ENCODE assay signal across 19 cellular contexts in genomic region chr3:10438902-10439610, GRCh38.
"Had no signal": no experiment of that assay in that cellular context is flagged by ENCODE, and none has a peak within 500 bp of the region (broad histone marks: within the 10 kb centered on the region; RNA-seq: fewer than 3 reads in every experiment).

No MANE protein-coding gene starts in this region.

- H3K9me3 ChIP-seq: gastroesophageal sphincter, heart right ventricle, left lung, prostate gland, sigmoid colon, thyroid gland had no signal

- H3K36me3 ChIP-seq: gastroesophageal sphincter, heart right ventricle, left lung, prostate gland, sigmoid colon, thyroid gland had no signal

- H3K27me3 Mint-ChIP-seq: activated CD4-positive, alpha-beta T cell treated with anti-CD3 and anti-CD28 coated beads, Interleukin-2, amount 10 ng/mL, durations not matched to agents 7 days and 5 days; activated naive CD8-positive, alpha-beta T cell treated with anti-CD3 and anti-CD28 coated beads, Interleukin-2, amount 50 U/mL, for 24 hours had no signal

- H3K4me3 ChIP-seq: dorsolateral prefrontal cortex, gastroesophageal sphincter, heart right ventricle, left lung, prostate gland, sigmoid colon, thyroid gland had no signal

- H3K4me3 Mint-ChIP-seq: activated CD4-positive, alpha-beta T cell treated with anti-CD3 and anti-CD28 coated beads, Interleukin-2, amount 10 ng/mL, durations not matched to agents 7 days and 5 days; activated naive CD8-positive, alpha-beta T cell treated with anti-CD3 and anti-CD28 coated beads, Interleukin-2, amount 50 U/mL, for 24 hours; stimulated activated memory B cell treated with anti-CD40 and anti-IgM and Interleukin-4, amounts not matched to agents 10 μg/mL and 1 μg/mL and 100 μg/mL, for 72 hours; T-helper 2 cell treated with Interferon-gamma antibody and Interleukin-4, amounts not matched to agents 5 μg/mL and 100 μg/mL, for 36 hours had no signal

- H3K4me1 ChIP-seq: gastroesophageal sphincter, left lung, prostate gland, sigmoid colon, thyroid gland had no signal

- H3K27ac ChIP-seq: gastroesophageal sphincter, left lung, prostate gland, sigmoid colon, thyroid gland had no signal

- H3K36me3 Mint-ChIP-seq: stimulated activated memory B cell treated with anti-CD40 and anti-IgM and Interleukin-4, amounts not matched to agents 10 μg/mL and 1 μg/mL and 100 μg/mL, for 72 hours had no signal

- DNase-seq: activated CD4-positive, alpha-beta T cell treated with anti-CD3 and anti-CD28 coated beads, Interleukin-2, amount 10 ng/mL, durations not matched to agents 7 days and 5 days; activated CD4-positive, CD25-positive, alpha-beta regulatory T cell; activated CD8-positive, alpha-beta memory T cell treated with anti-CD3 and anti-CD28 coated beads for 24 hours; activated naive CD4-positive, alpha-beta T cell treated with Interleukin-2 at 50 U/mL for 16 hours; dorsolateral prefrontal cortex; erythroblast; islet precursor cell; mesendoderm; occipital lobe; sigmoid colon; thyroid gland had no signal

- ATAC-seq: gastroesophageal sphincter; left lung; stimulated activated memory B cell treated with anti-CD40 and anti-IgM and Interleukin-4, amounts not matched to agents 10 μg/mL and 1 μg/mL and 100 μg/mL, for 72 hours had no signal

- H3K27me3 ChIP-seq: dorsolateral prefrontal cortex, gastroesophageal sphincter, left lung, sigmoid colon, thyroid gland had no signal

- H3K9me3 Mint-ChIP-seq: activated CD4-positive, alpha-beta T cell treated with anti-CD3 and anti-CD28 coated beads, Interleukin-2, amount 10 ng/mL, durations not matched to agents 7 days and 5 days; activated naive CD8-positive, alpha-beta T cell treated with anti-CD3 and anti-CD28 coated beads, Interleukin-2, amount 50 U/mL, for 24 hours; nephron progenitor cell; T-helper 2 cell treated with Interferon-gamma antibody and Interleukin-4, amounts not matched to agents 5 μg/mL and 100 μg/mL, for 36 hours had no signal
